Comparison of ENCODE assay signal across 17 cellular contexts in genomic region chr3:5756443-5756842, GRCh38.
DNase-seq lines count a peak whose midpoint lies in the region; ATAC-seq and TF ChIP-seq lines count a peak whose summit lies in the region.
"Had no signal": no experiment of that assay in that cellular context is flagged by ENCODE, and none has a peak within 500 bp of the region (broad histone marks: within the 10 kb centered on the region; RNA-seq: fewer than 3 reads in every experiment).

No MANE protein-coding gene starts in this region.

- no peak overlapping the region for H3K4me3 ChIP-seq in GM12865 (ENCODE audit: low read depth, low read length)

- DNase-seq in GM12865 (ENCODE audit: low read depth) (peak; percentile 52), astrocyte of the hippocampus (ENCODE audit: low read depth, low spot score) (peak; percentile 37), left kidney (ENCODE audit: low read depth, low spot score) (peak; percentile 15), renal cortical epithelial cell (ENCODE audit: low read depth) (peak; percentile 2), DMS53 treated with DMSO at 0.1 percent for 48 hours (lab: John Stamatoyannopoulos, UW; ENCODE audit: unreplicated experiment) (no peak)
- no peak for DNase-seq in activated CD4-positive, alpha-beta T cell treated with anti-CD3 and anti-CD28 coated beads, Interleukin-2, amount 10 ng/mL, durations not matched to agents 24 days and 14 days
- DNase-seq: C1 segment of cervical spinal cord; Calu3; CD4-positive, alpha-beta T cell; DMS 273 treated with DMSO at 0.1 percent for 48 hours; DND-41; HCEC 1CT; HFFc6 had no signal

- no peak overlapping the region for H3K4me3 Mint-ChIP-seq in activated CD4-positive, alpha-beta T cell treated with anti-CD3 and anti-CD28 coated beads, Interleukin-2, amount 10 ng/mL, durations not matched to agents 24 days and 14 days
- H3K4me3 Mint-ChIP-seq: B cell; CD4-positive, alpha-beta T cell; HFFc6 had no signal

- H3K4me1 Mint-ChIP-seq in activated CD4-positive, alpha-beta T cell treated with anti-CD3 and anti-CD28 coated beads, Interleukin-2, amount 10 ng/mL, durations not matched to agents 24 days and 14 days, result no peaks in the 10 kb centered on the region
- H3K4me1 Mint-ChIP-seq: B cell had no signal

- no peaks in the 10 kb centered on the region for H3K9me3 Mint-ChIP-seq in activated CD4-positive, alpha-beta T cell treated with anti-CD3 and anti-CD28 coated beads, Interleukin-2, amount 10 ng/mL, durations not matched to agents 24 days and 14 days

- H3K36me3 Mint-ChIP-seq in activated CD4-positive, alpha-beta T cell treated with anti-CD3 and anti-CD28 coated beads, Interleukin-2, amount 10 ng/mL, durations not matched to agents 24 days and 14 days (ENCODE audit: low read depth), result no peaks in the 10 kb centered on the region

- no peaks in the 10 kb centered on the region for H3K27me3 Mint-ChIP-seq in activated CD4-positive, alpha-beta T cell treated with anti-CD3 and anti-CD28 coated beads, Interleukin-2, amount 10 ng/mL, durations not matched to agents 24 days and 14 days
- H3K27me3 Mint-ChIP-seq: B cell had no signal

- intact Hi-C loops in activated CD4-positive, alpha-beta T cell treated with anti-CD3 and anti-CD28 coated beads, Interleukin-2, amount 10 ng/mL, durations not matched to agents 24 days and 14 days (cut with micrococcal nuclease), result no loop called here

- no peak for TF ChIP-seq CTCF in GM12865 (IDR thresholded peaks at IDR 0.05; ENCODE audit: insufficient read depth, low read depth, low read length, missing control alignments)

- H3K27ac Mint-ChIP-seq in activated CD4-positive, alpha-beta T cell treated with anti-CD3 and anti-CD28 coated beads, Interleukin-2, amount 10 ng/mL, durations not matched to agents 24 days and 14 days, result no peak overlapping the region
- H3K27ac Mint-ChIP-seq: B cell; CD4-positive, alpha-beta T cell; HFFc6 had no signal

- ATAC-seq in GM21381 (IDR thresholded peaks at IDR 0.05; ENCODE audit: unreplicated experiment) (no peak), HG02610 (IDR thresholded peaks at IDR 0.05; ENCODE audit: unreplicated experiment) (no peak)
- ATAC-seq: HepG2 had no signal

Comparison
In these comparisons a context has a peak if more than half of its experiments do, and no peak if none do; other contexts are left out.
1. DNase-seq: peak in GM12865 (single experiment), astrocyte of the hippocampus (single experiment), left kidney (single experiment) and renal cortical epithelial cell (single experiment); none in activated CD4-positive, alpha-beta T cell treated with anti-CD3 and anti-CD28 coated beads, Interleukin-2, amount 10 ng/mL, durations not matched to agents 24 days and 14 days (single experiment) and DMS53 treated with DMSO at 0.1 percent for 48 hours (single experiment).